ENCODE assay signal across 21 cellular contexts in the genomic region with DNA sequence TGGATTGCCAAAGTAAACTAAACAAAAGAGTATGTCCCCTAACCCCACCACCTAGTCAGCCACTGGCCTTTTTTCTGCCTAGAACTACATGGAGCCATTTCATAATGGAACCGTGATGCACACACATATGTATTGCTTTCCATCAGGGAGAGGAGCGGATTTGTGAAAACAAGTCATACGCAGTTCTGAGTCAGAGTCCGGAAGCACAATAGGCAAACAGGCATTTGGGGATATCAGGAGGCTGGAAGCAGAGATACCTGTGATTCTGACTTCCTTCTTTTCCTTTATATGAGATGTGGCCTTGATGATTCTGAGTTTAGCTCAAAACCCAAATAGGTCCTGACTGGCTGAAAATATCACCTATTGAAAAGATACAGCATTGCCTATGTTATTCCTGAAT.
DNase-seq lines count a peak whose midpoint lies in the region; ATAC-seq, FAIRE-seq and TF ChIP-seq lines count a peak whose summit lies in the region.
"Had no signal": no experiment of that assay in that cellular context is flagged by ENCODE, and none has a peak within 500 bp of the region (broad histone marks: within the 10 kb centered on the region; RNA-seq: fewer than 3 reads in every experiment).

No MANE protein-coding gene starts in this region.

- H3K36me3 ChIP-seq in GM12878 (ENCODE audit: control insufficient read depth in 2 of 2, insufficient read depth in 2 of 2, low read length in 1 of 2) (no peaks in the 10 kb centered on the region), body of pancreas (replicated peaks in 1 of 2; ENCODE audit: insufficient read depth in 1 of 2, low read depth in 2 of 2) (no peaks in the 10 kb centered on the region)
- H3K36me3 ChIP-seq: BLaER1, HAP-1 had no signal

- no peak overlapping the region for H3K4me2 ChIP-seq in GM12878 (ENCODE audit: control insufficient read depth, insufficient read depth)
- H3K4me2 ChIP-seq: BLaER1 had no signal

- H3K79me2 ChIP-seq in GM12878 (ENCODE audit: control insufficient read depth, insufficient read depth, low read length), result no peaks in the 10 kb centered on the region

- in situ Hi-C loops in GM12878 (cut with MboI) (no loop called here), ACHN (cut with HindIII; ENCODE audit: low pct_ligation_motif_present, low pct_unique_long_range_greater_than_20kb, low sequenced_read_pairs) (no loop called here)

- RAD21 ChIA-PET in GM12878 (lab: Charles Lee; ENCODE audit: unreplicated experiment), result interaction anchor here (0.7 kb wide), 1 partner anchor 41 kb away, joined by 3 read pairs; no protein-coding TSS in a partner anchor

- H2AFZ ChIP-seq in GM12878 (ENCODE audit: control insufficient read depth, low read depth, low read length), result no peak overlapping the region

- H3K27ac ChIP-seq in GM12878 (ENCODE audit: control insufficient read depth, insufficient read depth) (no peak overlapping the region), body of pancreas (no peak overlapping the region)
- H3K27ac ChIP-seq: BLaER1, C4-2B had no signal

- TF ChIP-seq POLR2A in GM12891 (IDR thresholded peaks at IDR 0.05; ENCODE audit: low read depth, low read length) (no peak), GM12878 (IDR thresholded peaks at IDR 0.05; ENCODE audit: low read depth, low read length) (no peak), body of pancreas (IDR thresholded peaks at IDR 0.05) (no peak)

- CTCF ChIA-PET in GM12878 (lab: Yijun Ruan, JAX), result no interaction called here

- no TSS peak for BruUV-seq in GM12878 (replicated peaks; lab: Mats Ljungman, UMichigan)

- intact Hi-C loops in GM12878 (cut with micrococcal nuclease; ENCODE audit: unreplicated experiment), result no loop called here
- intact Hi-C loops in body of pancreas (cut with DNase I), result no loop called here

- no peaks in the 10 kb centered on the region for H3K27me3 ChIP-seq in GM12878 (replicated peaks in 1 of 2; ENCODE audit: control insufficient read depth in 2 of 2, insufficient read depth in 2 of 2, low read length in 1 of 2)
- H3K27me3 ChIP-seq in body of pancreas, result no peaks in the 10 kb centered on the region
- H3K27me3 ChIP-seq: BLaER1 had no signal

- 76% methylated on average over 4 of the region's 4 CpGs for WGBS in GM12878 (ENCODE audit: insufficient coverage, insufficient replicate concordance, low lambda C conversion rate, missing lambda C conversion rate)
- 95 to 96% methylated on average over 4 of the region's 4 CpGs for whole genome bisulfite sequencing in body of pancreas, 2 donors

- H4K20me1 ChIP-seq in GM12878 (ENCODE audit: control insufficient read depth, insufficient read depth), result no peaks in the 10 kb centered on the region
- H4K20me1 ChIP-seq: BLaER1 had no signal

- DNase-seq in GM12891 (ENCODE audit: insufficient read length, low spot score), result no peak
- peak; percentile 18 for DNase-seq in HT1080 (ENCODE audit: low read depth)
- DNase-seq in GM12878 (ENCODE audit: low read depth, low spot score), result no peak
- peak; percentile 26 for DNase-seq in dermis blood vessel endothelial cell
- no peak for DNase-seq in body of pancreas
- no peak for DNase-seq in ACHN
- DNase-seq: Caco-2; CD4-positive, CD25-positive, alpha-beta regulatory T cell; CD8-positive, alpha-beta T cell; DMS153; DND-41; GDM1; GOT3; HFFc6 had no signal

- no peak for TF ChIP-seq EP300 in GM12878 (IDR thresholded peaks at IDR 0.05; ENCODE audit: borderline replicate concordance in 1 of 2, control insufficient read depth in 1 of 2, low read depth in 2 of 2, low read length in 2 of 2)

- TF ChIP-seq RAD21 in GM12878 (IDR thresholded peaks at IDR 0.05; ENCODE audit: insufficient read depth, low read depth, low read length), result no peak

- TF ChIP-seq CTCF in GM12878 (IDR thresholded peaks at IDR 0.05 in 2 of 3, conservative IDR thresholded peaks at IDR 0.05 in 1 of 3; ENCODE audit: control insufficient read depth in 2 of 3, extremely low read depth in 1 of 3, insufficient read depth in 1 of 3, low read depth in 3 of 3, low read length in 3 of 3) (no peak), body of pancreas (IDR thresholded peaks at IDR 0.05) (no peak)

- FAIRE-seq in GM12891 (lab: Jason Lieb, UNC) (no peak), GM12878 (lab: Jason Lieb, UNC) (peak; percentile 23)
- FAIRE-seq: GM12892, H54 had no signal

- H3K4me3 ChIP-seq in GM12878 (no peak overlapping the region), body of pancreas (no peak overlapping the region)
- H3K4me3 ChIP-seq: BLaER1, HAP-1 had no signal

- ATAC-seq in GM12878 (no peak), body of pancreas (no peak), GM21447 (IDR thresholded peaks at IDR 0.05; ENCODE audit: unreplicated experiment) (no peak), GM21619 (IDR thresholded peaks at IDR 0.05; ENCODE audit: unreplicated experiment) (no peak)
- ATAC-seq: CD8-positive, alpha-beta T cell had no signal

- POLR2A ChIA-PET in GM12878 (lab: Charles Lee), result interaction anchor here (0.6 kb wide), 1 partner anchor 97 kb away, joined by 3 read pairs; no protein-coding TSS in a partner anchor

- peaks cover 5% of the 10 kb centered on the region for H3K9me3 ChIP-seq in GM12878 (replicated peaks; ENCODE audit: control insufficient read depth, insufficient read depth, low read length)
- no peaks in the 10 kb centered on the region for H3K9me3 ChIP-seq in body of pancreas
- H3K9me3 ChIP-seq: BLaER1, Caco-2, HAP-1 had no signal

- no peak overlapping the region for H3K9ac ChIP-seq in GM12878 (ENCODE audit: control insufficient read depth, insufficient read depth, low read length)
- H3K9ac ChIP-seq: BLaER1 had no signal

- SMC1A ChIA-PET in GM12878 (lab: Charles Lee; ENCODE audit: uncharacterized antibody, unreplicated experiment), result interaction anchor here (0.9 kb wide), 1 partner anchor 67 kb away, joined by 3 read pairs; no protein-coding TSS in a partner anchor

- H3K4me1 ChIP-seq in GM12878 (ENCODE audit: control insufficient read depth, insufficient read depth, low read length) (peaks cover 21% of the 10 kb centered on the region), body of pancreas (no peaks in the 10 kb centered on the region)
- H3K4me1 ChIP-seq: BLaER1, Caco-2, HAP-1 had no signal

TF ChIP-seq in GM12891, 5 proteins besides CTCF, POLR2A, EP300 and RAD21:
- TF ChIP-seq POLR2AphosphoS5 (IDR thresholded peaks at IDR 0.05; ENCODE audit: low read depth, low read length) (no peak), SPI1 (IDR thresholded peaks at IDR 0.05; ENCODE audit: low read depth, low read length) (peak; percentile 17; the same call in 1 of the 2 replicates)

TF ChIP-seq in GM12878, 131 proteins besides CTCF, POLR2A, EP300 and RAD21:
- TF ChIP-seq CHD4 (IDR thresholded peaks at IDR 0.05) (no peak), ZNF24 (IDR thresholded peaks at IDR 0.05) (no peak), IKZF1 (conservative IDR thresholded peaks at IDR 0.05) (no peak), MYB (IDR thresholded peaks at IDR 0.05; ENCODE audit: borderline replicate concordance, low read depth, low read length) (no peak), FOXM1 (IDR thresholded peaks at IDR 0.05; ENCODE audit: low read depth, low read length) (no peak)

Comparison
In these comparisons a context has a peak if more than half of its experiments do, and no peak if none do; other contexts are left out.
1. DNase-seq: peak in HT1080 (single experiment) and dermis blood vessel endothelial cell (single experiment); none in GM12891 (single experiment), GM12878 (single experiment), body of pancreas (0 of 4) and ACHN (single experiment).